In genomic region chr9:126386088-126386487, GRCh38 we compare ENCODE assay signal across 10 cellular contexts. TPM values are rescaled to one million over a fixed set of nuclear protein-coding genes. Genes with fewer than 3 reads are reported as not detected.
DNase-seq lines count a peak whose midpoint lies in the region; ATAC-seq and TF ChIP-seq lines count a peak whose summit lies in the region.
"Had no signal": no experiment of that assay in that cellular context is flagged by ENCODE, and none has a peak within 500 bp of the region (broad histone marks: within the 10 kb centered on the region; RNA-seq: fewer than 3 reads in every experiment).

No MANE protein-coding gene starts in this region.

- H3K4me1 ChIP-seq in left lung, result peaks cover 0 to 43% of the 10 kb centered on the region in 2 donors

- H3K27me3 Mint-ChIP-seq in T-helper 17 cell, result no peaks in the 10 kb centered on the region

- H3K36me3 Mint-ChIP-seq in T-helper 17 cell (ENCODE audit: low read depth), result peaks cover 7% of the 10 kb centered on the region

- H3K36me3 ChIP-seq in BJ (ENCODE audit: control insufficient read depth, insufficient read depth, low read length), result no peaks in the 10 kb centered on the region; the same call in 1 of the 2 replicates
- H3K36me3 ChIP-seq in left lung, result peaks cover 0 to 14% of the 10 kb centered on the region in 2 donors

- H3K9me3 ChIP-seq in left lung (no peaks in the 10 kb centered on the region), T-helper 17 cell (ENCODE audit: control insufficient read depth, low read length, poor library complexity, severe bottlenecking) (no peaks in the 10 kb centered on the region)

- H3K4me3 Mint-ChIP-seq in T-helper 17 cell, result no peak overlapping the region

- DNase-seq in BJ (ENCODE audit: low read depth) (no peak), HEK293T (ENCODE audit: extremely low spot score) (peak; percentile 26), astrocyte of the cerebellum (ENCODE audit: low read depth) (no peak), left lung (no peak), T-helper 17 cell (no peak)
- no peak for DNase-seq in effector CD4-positive, alpha-beta T cell
- no peak for DNase-seq in stimulated activated CD4-positive, alpha-beta T cell treated with anti-CD3 and anti-CD28 coated beads, Interleukin-15, amount 100 ng/mL, for 24 hours
- DNase-seq: activated T-cell treated with anti-CD3 and anti-CD28 coated beads, Interleukin-2, amount 50 U/mL, for 1 hour had no signal

- ATAC-seq in left lung (peak; percentile 74), GM21717 (IDR thresholded peaks at IDR 0.05; ENCODE audit: unreplicated experiment) (no peak), T-helper 17 cell (no peak)

- no peaks in the 10 kb centered on the region for H3K27me3 ChIP-seq in BJ (ENCODE audit: control insufficient read depth, insufficient read depth, low read length)
- no peaks in the 10 kb centered on the region for H3K27me3 ChIP-seq in left lung

- H3K4me1 Mint-ChIP-seq in T-helper 17 cell, result peaks cover 3% of the 10 kb centered on the region

- TF ChIP-seq CTCF in BJ (IDR thresholded peaks at IDR 0.05; ENCODE audit: insufficient read depth, low read depth, low read length), result peak; percentile 33; the same call in 1 of the 2 replicates
- TF ChIP-seq CTCF in astrocyte of the cerebellum (IDR thresholded peaks at IDR 0.05; ENCODE audit: low read depth, low read length, missing control alignments), result peak; percentile 35
- no peak for TF ChIP-seq CTCF in left lung (IDR thresholded peaks at IDR 0.05)

- H3K27ac Mint-ChIP-seq in T-helper 17 cell, result no peak overlapping the region

- in situ Hi-C loops in astrocyte of the cerebellum (cut with HindIII; ENCODE audit: low sequenced_read_pairs), result no loop called here

- CTCF ChIA-PET in BJ (lab: Yijun Ruan, JAX) (interaction anchor here (0.9 to 4.8 kb wide), 5 partner anchors 9 to 978 kb away, joined by 3 to 33 read pairs (median 3); no protein-coding TSS in a partner anchor), HEK293T (lab: Yijun Ruan, JAX) (interaction anchor here (0.6 to 0.7 kb wide), 2 partner anchors 54 to 70 kb away, joined by 3 read pairs; no protein-coding TSS in a partner anchor)

- intact Hi-C loops in left lung (cut with DNase I), result no loop called here

- POLR2A ChIA-PET in BJ (lab: Charles Lee), result no interaction called here
- POLR2A ChIA-PET in HEK293T (lab: Yijun Ruan, JAX), result no interaction called here

- peak overlapping the region in 1 of 2 donors; percentile 57 for H3K27ac ChIP-seq in left lung

- no peak overlapping the region for H3K4me3 ChIP-seq in BJ (ENCODE audit: low read depth, low read length)
- no peak overlapping the region for H3K4me3 ChIP-seq in astrocyte of the cerebellum (ENCODE audit: low read depth, low read length)
- no peak overlapping the region for H3K4me3 ChIP-seq in left lung
- H3K4me3 ChIP-seq: lung had no signal

TF ChIP-seq in HEK293T, 16 proteins besides CTCF, POLR2A, EP300 and RAD21:
- no peak for TF ChIP-seq FOXM1 (IDR thresholded peaks at IDR 0.05; ENCODE audit: borderline replicate concordance)
- TF ChIP-seq SUZ12 (IDR thresholded peaks at IDR 0.05), result no peak
- TF ChIP-seq FOXK2 (IDR thresholded peaks at IDR 0.05), result no peak
- no peak for TF ChIP-seq BHLHE40 (IDR thresholded peaks at IDR 0.05; ENCODE audit: borderline replicate concordance)
- no peak for TF ChIP-seq ZNF384 (IDR thresholded peaks at IDR 0.05)
- TF ChIP-seq CTBP1 (IDR thresholded peaks at IDR 0.05; ENCODE audit: borderline replicate concordance), result no peak
- no peak for TF ChIP-seq SP1 (IDR thresholded peaks at IDR 0.05)
- no peak for TF ChIP-seq NFRKB (IDR thresholded peaks at IDR 0.05)
- TF ChIP-seq TARDBP (IDR thresholded peaks at IDR 0.05), result no peak
- no peak for TF ChIP-seq FOXA1 (IDR thresholded peaks at IDR 0.05)
- TF ChIP-seq HDGF (IDR thresholded peaks at IDR 0.05; ENCODE audit: borderline replicate concordance), result no peak
- TF ChIP-seq LEF1 (IDR thresholded peaks at IDR 0.05; ENCODE audit: borderline replicate concordance), result no peak
- TF ChIP-seq PKNOX1 (IDR thresholded peaks at IDR 0.05), result no peak
- TF ChIP-seq ELF4 (IDR thresholded peaks at IDR 0.05), result no peak
- no peak for TF ChIP-seq ARNT (IDR thresholded peaks at IDR 0.05)
- TF ChIP-seq L3MBTL2 (conservative IDR thresholded peaks at IDR 0.05), result no peak
TF ChIP-seq in HEK293T: peak in this region for 0.

RNA-seq across cellular contexts. Expression of gene MVB12B, which starts 59.5 kb away (rescaled TPM):
- polyA plus RNA-seq in BJ (2011; rRNA removed), result 2.1 and 2.7 TPM in 2 replicates
- polyA minus RNA-seq in BJ (2011; rRNA and poly(A)+ RNA removed), result 5.1 and 6.4 TPM in 2 replicates
- total RNA-seq in left lung (10 to 100 TPM; 23.4 to 25.3 TPM), T-helper 17 cell (10 to 100 TPM; 10.4 to 13.9 TPM)

Comparison
In these comparisons a context has a peak if more than half of its experiments do, and no peak if none do; other contexts are left out.
1. CTCF ChIP-seq: peak in BJ (single experiment) and astrocyte of the cerebellum (single experiment); none in left lung (0 of 2).